9 cellular contexts compared by ENCODE assay signal in the genomic region with DNA sequence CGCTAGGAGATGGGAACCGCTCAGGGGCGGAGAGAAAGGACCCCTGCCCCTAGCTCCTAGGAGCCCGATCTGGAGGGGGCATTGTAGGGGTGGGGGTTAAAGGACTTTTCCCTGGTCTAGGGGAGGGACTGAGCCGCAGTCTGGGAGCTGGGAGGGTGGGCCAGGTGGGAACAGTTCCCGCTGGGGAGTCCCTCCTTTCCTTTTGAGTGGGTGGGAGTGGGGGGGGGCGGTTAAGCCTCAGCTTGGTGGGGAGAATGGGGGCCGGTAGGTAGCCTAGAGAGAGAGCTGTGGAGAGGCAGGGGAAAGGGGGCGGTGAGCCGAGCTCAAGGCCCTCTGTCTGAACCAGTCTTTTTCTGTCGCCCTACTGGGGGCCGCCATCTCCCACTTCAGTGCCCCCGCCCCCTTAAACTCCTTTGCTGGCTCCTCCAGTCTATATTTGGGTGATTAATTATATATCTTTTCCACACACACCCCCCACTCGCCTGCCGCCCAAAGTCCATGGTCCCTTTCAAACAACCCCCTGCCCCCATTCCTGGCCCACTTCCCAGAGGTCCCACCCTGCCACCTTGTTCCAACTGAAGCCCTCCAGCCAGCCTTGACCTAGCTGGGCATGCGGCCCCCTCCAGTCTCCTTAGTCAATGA. TPM values are rescaled to one million over a fixed set of nuclear protein-coding genes. Genes with fewer than 3 reads are reported as not detected.
DNase-seq lines count a peak whose midpoint lies in the region; ATAC-seq and TF ChIP-seq lines count a peak whose summit lies in the region.
"Had no signal": no experiment of that assay in that cellular context is flagged by ENCODE, and none has a peak within 500 bp of the region (broad histone marks: within the 10 kb centered on the region; RNA-seq: fewer than 3 reads in every experiment).

No MANE protein-coding gene starts in this region.

- CTCF ChIA-PET in MCF 10A (lab: Yijun Ruan, JAX) = no interaction called here

- H3K4me3 ChIP-seq in mucosa of descending colon = peak overlapping the region; percentile 22

- intact Hi-C loops in MCF 10A (cut with micrococcal nuclease) (no loop called here), mucosa of descending colon (cut with DNase I, micrococcal nuclease) (no loop called here)

- H3K4me1 Mint-ChIP-seq in stimulated activated naive CD8-positive, alpha-beta T cell treated with anti-CD3 and anti-CD28 coated beads, Interleukin-15, Interleukin-2, amounts not matched to agents 100 ng/mL and 50 ng/mL, for 24 hours (ENCODE audit: low read depth) = peaks cover 49% of the 10 kb centered on the region
- H3K4me1 Mint-ChIP-seq in MCF 10A (ENCODE audit: insufficient read depth, unreplicated experiment) = peaks cover 6% of the 10 kb centered on the region

- TF ChIP-seq CTCF in MCF 10A (IDR thresholded peaks at IDR 0.05; ENCODE audit: unreplicated experiment) = no peak
- no peak for TF ChIP-seq CTCF in mucosa of descending colon (IDR thresholded peaks at IDR 0.05)
- no peak for TF ChIP-seq CTCF in GM13977 (IDR thresholded peaks at IDR 0.05; ENCODE audit: extremely low read depth, insufficient read depth, missing control alignments)

- POLR2A ChIA-PET in MCF 10A (lab: Yijun Ruan, JAX) = no interaction called here

- ATAC-seq in stimulated activated naive CD8-positive, alpha-beta T cell treated with anti-CD3 and anti-CD28 coated beads, Interleukin-15, Interleukin-2, amounts not matched to agents 100 U/mL and 50 U/mL, for 24 hours = no peak
- ATAC-seq in mucosa of descending colon (no peak), GM21390 (IDR thresholded peaks at IDR 0.05; ENCODE audit: unreplicated experiment) (no peak)

- DNase-seq in stimulated activated naive CD8-positive, alpha-beta T cell treated with anti-CD3 and anti-CD28 coated beads, Interleukin-15, Interleukin-2, amounts not matched to agents 100 U/mL and 50 U/mL, for 24 hours = no peak
- DNase-seq in MCF 10A (ENCODE audit: unreplicated experiment) (no peak), mucosa of descending colon (no peak), DMS 273 treated with DMSO at 0.1 percent for 48 hours (lab: John Stamatoyannopoulos, UW) (no peak), GM03348 (ENCODE audit: low spot score) (no peak), GM13977 (ENCODE audit: low spot score) (no peak)

- H3K9me3 ChIP-seq in mucosa of descending colon = no peaks in the 10 kb centered on the region

- BruUV-seq in MCF 10A (replicated peaks; lab: Mats Ljungman, UMichigan) = no TSS peak

- no peaks in the 10 kb centered on the region for H3K9me3 Mint-ChIP-seq in stimulated activated naive CD8-positive, alpha-beta T cell treated with anti-CD3 and anti-CD28 coated beads, Interleukin-15, Interleukin-2, amounts not matched to agents 100 ng/mL and 50 ng/mL, for 24 hours
- no peaks in the 10 kb centered on the region for H3K9me3 Mint-ChIP-seq in MCF 10A (ENCODE audit: unreplicated experiment)

- H3K4me1 ChIP-seq in mucosa of descending colon (ENCODE audit: low read depth) = no peaks in the 10 kb centered on the region

- in situ Hi-C loops in GM13977 (cut with MboI; ENCODE audit: low pct_unique_long_range_greater_than_20kb, low sequenced_read_pairs, unreplicated experiment) = no loop called here

- no peaks in the 10 kb centered on the region for H3K27me3 Mint-ChIP-seq in stimulated activated naive CD8-positive, alpha-beta T cell treated with anti-CD3 and anti-CD28 coated beads, Interleukin-15, Interleukin-2, amounts not matched to agents 100 ng/mL and 50 ng/mL, for 24 hours
- no peaks in the 10 kb centered on the region for H3K27me3 Mint-ChIP-seq in MCF 10A (ENCODE audit: insufficient read depth, unreplicated experiment)

- peaks cover 22% of the 10 kb centered on the region for H3K36me3 Mint-ChIP-seq in stimulated activated naive CD8-positive, alpha-beta T cell treated with anti-CD3 and anti-CD28 coated beads, Interleukin-15, Interleukin-2, amounts not matched to agents 100 ng/mL and 50 ng/mL, for 24 hours (ENCODE audit: low read depth)
- peaks cover 15% of the 10 kb centered on the region for H3K36me3 Mint-ChIP-seq in MCF 10A (ENCODE audit: insufficient read depth, unreplicated experiment)

- H3K4me3 Mint-ChIP-seq in stimulated activated naive CD8-positive, alpha-beta T cell treated with anti-CD3 and anti-CD28 coated beads, Interleukin-15, Interleukin-2, amounts not matched to agents 100 ng/mL and 50 ng/mL, for 24 hours = peak overlapping the region; percentile 80
- peak overlapping the region; percentile 74 for H3K4me3 Mint-ChIP-seq in MCF 10A (ENCODE audit: unreplicated experiment)

- H3K36me3 ChIP-seq in mucosa of descending colon (ENCODE audit: low read depth) = no peaks in the 10 kb centered on the region

- peak overlapping the region; percentile 70 for H3K27ac Mint-ChIP-seq in stimulated activated naive CD8-positive, alpha-beta T cell treated with anti-CD3 and anti-CD28 coated beads, Interleukin-15, Interleukin-2, amounts not matched to agents 100 ng/mL and 50 ng/mL, for 24 hours
- peak overlapping the region; percentile 90 for H3K27ac Mint-ChIP-seq in MCF 10A (ENCODE audit: low read depth, unreplicated experiment)

RNA-seq across cellular contexts. Expression of a gene that starts 0.8 kb away (rescaled TPM):
- total RNA-seq in MCF 10A (2022) = 9.8 and 10.7 TPM in 2 replicates
- total RNA-seq in mucosa of descending colon = 1 to 10 TPM; 5.2 to 10.0 (median 6.1) TPM

RNA-seq across cellular contexts. Expression of a gene that starts 13.2 kb away (rescaled TPM):
- total RNA-seq in MCF 10A (2022) (not detected in 2 replicates), mucosa of descending colon (not detected)
- total RNA-seq: RPMI7951 had no signal
